Comparison of ENCODE assay signal across 1 cellular context in genomic region chr1:185397183-185397582, GRCh38.
TF ChIP-seq lines count a peak whose summit lies in the region.

No MANE protein-coding gene starts in this region.

TF ChIP-seq in HepG2, 621 proteins besides CTCF, POLR2A, EP300 and RAD21 (continued from another document):
- TF ChIP-seq PHF8 (CRISPR knock-in tag; IDR thresholded peaks at IDR 0.05): no peak
- TF ChIP-seq, protein P1, sequence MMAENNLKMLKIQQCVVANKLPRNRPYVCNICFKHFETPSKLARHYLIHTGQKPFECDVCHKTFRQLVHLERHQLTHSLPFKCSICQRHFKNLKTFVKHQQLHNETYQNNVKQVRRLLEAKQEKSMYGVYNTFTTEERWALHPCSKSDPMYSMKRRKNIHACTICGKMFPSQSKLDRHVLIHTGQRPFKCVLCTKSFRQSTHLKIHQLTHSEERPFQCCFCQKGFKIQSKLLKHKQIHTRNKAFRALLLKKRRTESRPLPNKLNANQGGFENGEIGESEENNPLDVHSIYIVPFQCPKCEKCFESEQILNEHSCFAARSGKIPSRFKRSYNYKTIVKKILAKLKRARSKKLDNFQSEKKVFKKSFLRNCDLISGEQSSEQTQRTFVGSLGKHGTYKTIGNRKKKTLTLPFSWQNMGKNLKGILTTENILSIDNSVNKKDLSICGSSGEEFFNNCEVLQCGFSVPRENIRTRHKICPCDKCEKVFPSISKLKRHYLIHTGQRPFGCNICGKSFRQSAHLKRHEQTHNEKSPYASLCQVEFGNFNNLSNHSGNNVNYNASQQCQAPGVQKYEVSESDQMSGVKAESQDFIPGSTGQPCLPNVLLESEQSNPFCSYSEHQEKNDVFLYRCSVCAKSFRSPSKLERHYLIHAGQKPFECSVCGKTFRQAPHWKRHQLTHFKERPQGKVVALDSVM (CRISPR knock-in tag; IDR thresholded peaks at IDR 0.05): no peak
- TF ChIP-seq ZBTB40 (IDR thresholded peaks at IDR 0.05): 0 out of 2 replicates have a peak, but pooled peaks have one; percentile 12
- TF ChIP-seq ZBTB40 (CRISPR knock-in tag; IDR thresholded peaks at IDR 0.05): peak; percentile 39; the same call in 1 of the 2 replicates
- TF ChIP-seq FOXJ3 (CRISPR knock-in tag; IDR thresholded peaks at IDR 0.05; ENCODE audit: borderline replicate concordance): no peak
